Comparison of ENCODE assay signal across 9 cellular contexts in genomic region chr15:92617197-92618037, GRCh38. TPM values are rescaled to one million over a fixed set of nuclear protein-coding genes. Genes with fewer than 3 reads are reported as not detected.
DNase-seq lines count a peak whose midpoint lies in the region; ATAC-seq, FAIRE-seq and TF ChIP-seq lines count a peak whose summit lies in the region.
"Had no signal": no experiment of that assay in that cellular context is flagged by ENCODE, and none has a peak within 500 bp of the region (broad histone marks: within the 10 kb centered on the region; RNA-seq: fewer than 3 reads in every experiment).

No MANE protein-coding gene starts in this region.

- H3K27ac Mint-ChIP-seq in astrocyte (ENCODE audit: unreplicated experiment) = peak overlapping the region; percentile 62

- no peak for TF ChIP-seq RAD21 in HepG2 (CRISPR knock-in tag; IDR thresholded peaks at IDR 0.05)

- no peak for TF ChIP-seq POLR2A in HepG2 (IDR thresholded peaks at IDR 0.05; ENCODE audit: insufficient read depth in 1 of 2, low read depth in 2 of 2, low read length in 2 of 2)
- peak in 1 of 4 donors; percentile 16 for TF ChIP-seq POLR2A in upper lobe of left lung (IDR thresholded peaks at IDR 0.05)

- H4K20me1 ChIP-seq in astrocyte (ENCODE audit: insufficient read depth, low read length) = no peaks in the 10 kb centered on the region
- H4K20me1 ChIP-seq in HepG2 (ENCODE audit: insufficient read depth, low read length) = no peaks in the 10 kb centered on the region

- H3K4me2 ChIP-seq in astrocyte (ENCODE audit: low read length) = peak overlapping the region; percentile 73
- H3K4me2 ChIP-seq in HepG2 (ENCODE audit: low read depth, low read length) = peak overlapping the region; percentile 79

- TF ChIP-seq EP300 in HepG2 (IDR thresholded peaks at IDR 0.05; ENCODE audit: low read depth in 2 of 2, low read length in 2 of 2) (0 out of 4 replicates have a peak, but pooled peaks of 1 of the 2 experiments have one; percentile 41), HepG2 (CRISPR knock-in tag; IDR thresholded peaks at IDR 0.05; ENCODE audit: borderline replicate concordance) (no peak; the same call in 1 of the 2 replicates), upper lobe of left lung (IDR thresholded peaks at IDR 0.05) (peak in 2 of 4 donors; percentile 55 to 79)

- in situ Hi-C loops in HepG2 (cut with HindIII; ENCODE audit: extremely low pct_ligation_motif_present, low pct_unique_long_range_greater_than_20kb) = no loop called here

- H2AFZ ChIP-seq in astrocyte (ENCODE audit: low read depth, low read length) (peak overlapping the region; percentile 2), HepG2 (ENCODE audit: low read length) (no peak overlapping the region)

- no peaks in the 10 kb centered on the region for H3K36me3 ChIP-seq in astrocyte (ENCODE audit: insufficient read depth, low read length)
- no peaks in the 10 kb centered on the region for H3K36me3 ChIP-seq in HepG2 (replicated peaks in 1 of 2; ENCODE audit: control insufficient read depth in 1 of 2, insufficient read depth in 2 of 2, low read length in 2 of 2)
- H3K36me3 ChIP-seq in upper lobe of left lung = no peaks in the 10 kb centered on the region

- BruUV-seq in HepG2 (replicated peaks; lab: Mats Ljungman, UMichigan) = no TSS peak

- CTCF ChIA-PET in HepG2 (lab: Yijun Ruan, JAX; ENCODE audit: low intra/inter-chr PET ratio, low total read pairs) = no interaction called here

- peak; percentile 98 for ATAC-seq in HepG2
- peak; percentile 76 to 77 for ATAC-seq in upper lobe of left lung (ENCODE audit: low FRiP score in 2 of 2)
- ATAC-seq in HG03521 (IDR thresholded peaks at IDR 0.05; ENCODE audit: unreplicated experiment) = no peak
- ATAC-seq in GM18520 (IDR thresholded peaks at IDR 0.05; ENCODE audit: unreplicated experiment) = no peak
- ATAC-seq in GM18867 (IDR thresholded peaks at IDR 0.05; ENCODE audit: unreplicated experiment) = no peak

- H3K27ac ChIP-seq in astrocyte (ENCODE audit: low read depth, low read length) = no peak overlapping the region
- no peak overlapping the region for H3K27ac ChIP-seq in HepG2 (ENCODE audit: extremely low read length, insufficient read depth, low read length)
- peak overlapping the region; percentile 67 to 73 (median 70) for H3K27ac ChIP-seq in upper lobe of left lung

- no peaks in the 10 kb centered on the region for H3K27me3 Mint-ChIP-seq in astrocyte (ENCODE audit: low read depth, unreplicated experiment)

- 15% methylated on average over 18 of the region's 24 CpGs for WGBS in HepG2 (ENCODE audit: low lambda C conversion rate)
- WGBS in upper lobe of left lung, 2 donors = 65 to 74% methylated on average over 22 to 23 of the region's 24 CpGs

- intact Hi-C loops in HepG2 (cut with micrococcal nuclease; ENCODE audit: unreplicated experiment) = loop anchor here (10.0 kb wide), 1 partner anchor 47 kb away; no protein-coding TSS in a partner anchor

- no peak overlapping the region for H3K4me3 ChIP-seq in astrocyte (ENCODE audit: insufficient read depth, low read depth, low read length)
- peak overlapping the region; percentile 5 to 61 (median 31); a peak in 5 of 6 replicates for H3K4me3 ChIP-seq in HepG2 (replicated peaks in 1 of 3; ENCODE audit: insufficient read depth in 1 of 3, low read depth in 2 of 3, low read length in 3 of 3)
- no peak overlapping the region for H3K4me3 ChIP-seq in upper lobe of left lung

- FAIRE-seq in astrocyte (lab: Jason Lieb, UNC) = no peak
- peak; percentile 47 for FAIRE-seq in HepG2 (lab: Jason Lieb, UNC)

- H3K4me3 Mint-ChIP-seq in astrocyte (ENCODE audit: unreplicated experiment) = no peak overlapping the region

- peaks cover 19% of the 10 kb centered on the region for H3K4me1 Mint-ChIP-seq in astrocyte (ENCODE audit: low read depth, unreplicated experiment)

- peak overlapping the region; percentile 34 for H3K9ac ChIP-seq in astrocyte (ENCODE audit: low read length)
- H3K9ac ChIP-seq in HepG2 (ENCODE audit: insufficient read depth, low read depth, low read length) = no peak overlapping the region

- POLR2A ChIA-PET in HepG2 (lab: Yijun Ruan, JAX) = interaction anchor here (1.7 kb wide), 1 partner anchor 50 kb away, joined by 4 read pairs; no protein-coding TSS in a partner anchor

- H3K4me1 ChIP-seq in astrocyte (ENCODE audit: insufficient read depth, low read length) (peaks cover 24% of the 10 kb centered on the region), HepG2 (ENCODE audit: insufficient read depth, low read length) (peaks cover 32% of the 10 kb centered on the region), upper lobe of left lung (peaks cover 18 to 35% (median 25%) of the 10 kb centered on the region in 4 donors)

- TF ChIP-seq CTCF in astrocyte (IDR thresholded peaks at IDR 0.05; ENCODE audit: insufficient read depth, low read depth, low read length) (no peak), HepG2 (CRISPR knock-in tag; IDR thresholded peaks at IDR 0.05) (0 out of 2 replicates have a peak, but pooled peaks have one; percentile 3), upper lobe of left lung (IDR thresholded peaks at IDR 0.05) (no peak)

- peaks cover 4% of the 10 kb centered on the region for H3K36me3 Mint-ChIP-seq in astrocyte (ENCODE audit: low read depth, unreplicated experiment)

- H3K79me2 ChIP-seq in astrocyte (ENCODE audit: insufficient read depth, low read length) (no peaks in the 10 kb centered on the region), HepG2 (ENCODE audit: insufficient read depth, low read length) (no peaks in the 10 kb centered on the region)

- H3K27me3 ChIP-seq in astrocyte (ENCODE audit: insufficient read depth, low read length) = no peaks in the 10 kb centered on the region
- H3K27me3 ChIP-seq in HepG2 (ENCODE audit: control insufficient read depth in 1 of 2, insufficient read depth in 2 of 2, low read length in 2 of 2) = no peaks in the 10 kb centered on the region; a peak in 1 of 5 replicates
- H3K27me3 ChIP-seq in upper lobe of left lung = no peaks in the 10 kb centered on the region

- no peaks in the 10 kb centered on the region for H3K9me3 Mint-ChIP-seq in astrocyte (ENCODE audit: unreplicated experiment)

- DNase-seq in NCI-H1092 (lab: John Stamatoyannopoulos, UW) (peak; percentile 74), astrocyte (ENCODE audit: low read depth) (peak; percentile 82), HepG2 (ENCODE audit: low spot score) (peak; percentile 82), upper lobe of left lung (peak; percentile 75 to 86)
- no peak for DNase-seq in activated T-cell treated with anti-CD3 and anti-CD28 coated beads, Interleukin-2, amount 50 U/mL, for 48 hours
- DNase-seq: cortex of kidney had no signal

- H3K9me3 ChIP-seq in astrocyte (ENCODE audit: insufficient read depth, low read depth, low read length) (no peaks in the 10 kb centered on the region), HepG2 (ENCODE audit: low read length) (no peaks in the 10 kb centered on the region), upper lobe of left lung (no peaks in the 10 kb centered on the region)

RNA-seq across cellular contexts. Expression of gene FAM174B, which starts 38.2 kb away (rescaled TPM):
- total RNA-seq in astrocyte (10.2 and 11.2 TPM in 2 replicates), HepG2 (2016; rRNA removed; fragmentation: Illumina TruSeq; extraction: Trizol) (1.3 and 2.1 TPM in 2 replicates), upper lobe of left lung (100 to 1,000 TPM in 1 of 6 donors, 10 to 100 TPM in 5; 54.5 to 109 (median 67.5) TPM)
- 1.6 and 1.7 TPM in 2 replicates for total RNA-seq in HepG2 (2016; cell fraction: cytosol; rRNA removed; fragmentation: Illumina TruSeq; extraction: Trizol; ENCODE audit: low read depth)
- total RNA-seq in HepG2 (2016; cell fraction: insoluble cytoplasmic fraction; rRNA removed; fragmentation: Illumina TruSeq; extraction: Trizol) = 1.1 and 2.1 TPM in 2 replicates
- total RNA-seq in HepG2 (2016; cell fraction: membrane; rRNA removed; fragmentation: Illumina TruSeq; extraction: Trizol) = 1.0 and 1.9 TPM in 2 replicates
- total RNA-seq in HepG2 (2016; cell fraction: nucleus; rRNA removed; fragmentation: Illumina TruSeq; extraction: Trizol) = 2.5 and 4.4 TPM in 2 replicates
- polyA plus RNA-seq in HepG2 (2011; rRNA removed) = 0.68 and 0.90 TPM in 2 replicates
- polyA plus RNA-seq in HepG2 (2011; cell fraction: cytosol; rRNA removed) = 0.47 TPM in 1 of 2 replicates, not detected in the other
- 0.92 and 0.97 TPM in 2 replicates for polyA plus RNA-seq in HepG2 (2011; cell fraction: nucleus; rRNA removed)
- polyA plus RNA-seq in HepG2 (2012) = 0.55 TPM in 2 replicates
- 0.67 TPM in 1 of 2 replicates, not detected in the other for polyA plus RNA-seq in HepG2 (2016; cell fraction: cytosol; fragmentation: Illumina TruSeq; extraction: Trizol; ENCODE audit: low read depth)
- polyA plus RNA-seq in HepG2 (2016; cell fraction: insoluble cytoplasmic fraction; fragmentation: Illumina TruSeq; extraction: Trizol; ENCODE audit: low read depth) = 0.79 and 1.3 TPM in 2 replicates
- polyA plus RNA-seq in HepG2 (2016; cell fraction: membrane; fragmentation: Illumina TruSeq; extraction: Trizol; ENCODE audit: low read depth) = 0.34 and 0.90 TPM in 2 replicates
- 3.7 and 6.7 TPM in 2 replicates for polyA plus RNA-seq in HepG2 (2016; cell fraction: nucleus; fragmentation: Illumina TruSeq; extraction: Trizol; ENCODE audit: insufficient read depth, low read depth)
- polyA minus RNA-seq in HepG2 (2011; rRNA and poly(A)+ RNA removed; ENCODE audit: low replicate concordance) = 0.22 and 12.1 TPM in 2 replicates
- 1.9 TPM in 1 of 2 replicates, not detected in the other for polyA minus RNA-seq in HepG2 (2011; cell fraction: cytosol; rRNA and poly(A)+ RNA removed)
- polyA minus RNA-seq in HepG2 (2011; cell fraction: nucleus; rRNA and poly(A)+ RNA removed) = 3.2 and 4.8 TPM in 2 replicates

Comparison
In these comparisons a context has a peak if more than half of its experiments do, and no peak if none do; other contexts are left out.
1. DNase-seq: peak in NCI-H1092 (single experiment), astrocyte (single experiment), HepG2 (single experiment) and upper lobe of left lung (2 of 2); none in activated T-cell treated with anti-CD3 and anti-CD28 coated beads, Interleukin-2, amount 50 U/mL, for 48 hours (0 of 2).
2. H3K27ac ChIP-seq: peak in upper lobe of left lung (4 of 4); none in astrocyte (single experiment) and HepG2 (single experiment).
3. H3K4me3 ChIP-seq: peak in HepG2 (3 of 3); none in astrocyte (single experiment) and upper lobe of left lung (0 of 4).
4. ATAC-seq: peak in HepG2 (single experiment) and upper lobe of left lung (2 of 2); none in HG03521 (single experiment), GM18520 (single experiment) and GM18867 (single experiment).